In the genomic region with DNA sequence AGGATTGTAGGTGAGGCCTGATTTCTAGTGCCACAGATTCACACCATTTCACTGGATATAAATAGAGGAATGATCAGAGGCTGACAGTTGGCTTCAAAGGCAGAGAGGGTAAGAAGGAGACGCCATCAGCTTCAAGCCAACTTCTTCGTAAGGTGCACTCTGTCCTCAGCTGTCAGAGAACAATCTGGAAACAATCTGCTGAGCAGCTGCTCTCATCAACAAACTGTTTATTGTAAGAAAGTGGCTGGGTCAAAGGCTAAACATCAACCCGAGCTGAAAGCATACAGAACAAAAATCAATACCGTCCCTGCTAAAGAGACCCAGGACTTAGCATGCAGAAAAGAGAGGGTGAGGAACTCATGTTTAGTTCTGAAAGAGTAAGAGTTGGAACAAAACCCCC, we compare ENCODE assay signal across 14 cellular contexts.
"Had no signal": no experiment of that assay in that cellular context is flagged by ENCODE, and none has a peak within 500 bp of the region (broad histone marks: within the 10 kb centered on the region; RNA-seq: fewer than 3 reads in every experiment).

No MANE protein-coding gene starts in this region.

- H3K9me3 ChIP-seq: upper lobe of right lung had no signal

- H3K4me3 ChIP-seq: upper lobe of right lung had no signal

- H3K36me3 Mint-ChIP-seq: naive B cell had no signal

- H3K36me3 ChIP-seq: upper lobe of right lung had no signal

- DNase-seq: activated B cell treated with CpG ODN at 0.5 μM for 24 hours; activated effector memory CD4-positive, alpha-beta T cell treated with anti-CD3 and anti-CD28 coated beads, Interleukin-2, amount 50 U/mL, for 16 hours; cortex of kidney; foreskin melanocyte; naive B cell; retina; stimulated activated CD4-positive, alpha-beta T cell treated with anti-CD3 and anti-CD28 coated beads, Interleukin-4, amount 100 ng/mL, for 24 hours; stimulated activated naive CD8-positive, alpha-beta T cell treated with anti-CD3 and anti-CD28 coated beads, Interleukin-15, Interleukin-2, amounts not matched to agents 100 U/mL and 50 U/mL, for 24 hours; upper lobe of right lung had no signal

- H3K27me3 ChIP-seq: upper lobe of right lung had no signal

- ATAC-seq: activated CD4-positive, alpha-beta T cell treated with anti-CD3 and anti-CD28 coated beads for 36 hours; stimulated activated naive CD8-positive, alpha-beta T cell treated with anti-CD3 and anti-CD28 coated beads, Interleukin-15, Interleukin-2, amounts not matched to agents 100 U/mL and 50 U/mL, for 24 hours had no signal

- H3K27me3 Mint-ChIP-seq: activated B cell treated with CpG ODN at 0.5 μM for 24 hours; activated CD4-positive, alpha-beta memory T cell treated with anti-CD3 and anti-CD28 coated beads for 36 hours; activated CD4-positive, alpha-beta T cell treated with anti-CD3 and anti-CD28 coated beads for 36 hours; activated naive CD8-positive, alpha-beta T cell; memory B cell; naive B cell had no signal

- H3K27ac ChIP-seq: upper lobe of right lung had no signal

- H3K4me3 Mint-ChIP-seq: activated B cell treated with CpG ODN at 0.5 μM for 24 hours; activated CD4-positive, alpha-beta memory T cell treated with anti-CD3 and anti-CD28 coated beads for 36 hours; activated CD4-positive, alpha-beta T cell treated with anti-CD3 and anti-CD28 coated beads for 36 hours; activated naive CD8-positive, alpha-beta T cell; memory B cell; naive B cell had no signal

- H3K4me1 Mint-ChIP-seq: naive B cell had no signal

- H3K27ac Mint-ChIP-seq: activated B cell treated with CpG ODN at 0.5 μM for 24 hours; activated CD4-positive, alpha-beta memory T cell treated with anti-CD3 and anti-CD28 coated beads for 36 hours; activated CD4-positive, alpha-beta T cell treated with anti-CD3 and anti-CD28 coated beads for 36 hours; activated naive CD8-positive, alpha-beta T cell; memory B cell; naive B cell had no signal

- FAIRE-seq: endometrium had no signal

- H3K9me3 Mint-ChIP-seq: activated B cell treated with CpG ODN at 0.5 μM for 24 hours; activated CD4-positive, alpha-beta memory T cell treated with anti-CD3 and anti-CD28 coated beads for 36 hours; memory B cell; naive B cell had no signal
